7 cellular contexts compared by ENCODE assay signal in genomic region chr16:68120496-68120895, GRCh38. TPM values are rescaled to one million over a fixed set of nuclear protein-coding genes. Genes with fewer than 3 reads are reported as not detected.
A peak's percentile ranks its signal among the peaks of the same experiment; 100 is the strongest.
DNase-seq lines count a peak whose midpoint lies in the region; ATAC-seq, FAIRE-seq and TF ChIP-seq lines count a peak whose summit lies in the region.
"Not testable (repeated sequence)": the region's sequence is repeated elsewhere in the genome, so short reads cannot be mapped to it uniquely, and the experiment has no call there.

No MANE protein-coding gene starts in this region.

- not testable (repeated sequence) for H3K14ac ChIP-seq in H1 (ENCODE audit: insufficient read length)

- not testable (repeated sequence) for H3K18ac ChIP-seq in H1 (ENCODE audit: extremely low read depth, low read length)

- H3K4me2 ChIP-seq in H1 (ENCODE audit: insufficient read depth in 1 of 2, low read depth in 2 of 2, low read length in 2 of 2): not testable (repeated sequence)

- not testable (repeated sequence) for FAIRE-seq in H1 (lab: Jason Lieb, UNC)

- not testable (repeated sequence) for H2BK120ac ChIP-seq in H1 (replicated peaks; ENCODE audit: low read depth, low read length)

- not testable (repeated sequence) for H4K5ac ChIP-seq in H1 (ENCODE audit: insufficient read length, low read depth, low read length)

- H3K56ac ChIP-seq in H1 (replicated peaks; ENCODE audit: insufficient read length, low read depth, low read length): not testable (repeated sequence)

- ATAC-seq in T-cell (replicated peaks in 1 of 4); activated CD8-positive, alpha-beta T cell treated with anti-CD3 and anti-CD28 coated beads for 36 hours; activated naive CD8-positive, alpha-beta T cell treated with anti-CD3 and anti-CD28 coated beads, Interleukin-2, amount 50 U/mL, for 24 hours; naive B cell (ENCODE audit: low read depth in 2 of 2): not testable (repeated sequence)
- peak in 1 of 4 donors; percentile 35 for ATAC-seq in psoas muscle

- not testable (repeated sequence) for H3K23ac ChIP-seq in H1 (ENCODE audit: insufficient read length)

- peaks cover 0 to 73% of the 10 kb centered on the region in 2 experiments; a peak in 3 of 4 replicates for H3K79me2 ChIP-seq in H1 (ENCODE audit: control insufficient read depth in 1 of 2, insufficient read depth in 2 of 2, low read length in 2 of 2)

- not testable (repeated sequence) for TF ChIP-seq RAD21 in H1 (IDR thresholded peaks at IDR 0.05 in 1 of 2, conservative IDR thresholded peaks at IDR 0.05 in 1 of 2; ENCODE audit: low read depth in 2 of 2, low read length in 2 of 2)

- H2AK5ac ChIP-seq in H1 (ENCODE audit: low read depth, low read length): not testable (repeated sequence)

- peaks cover 50 to 82% (median 68%) of the 10 kb centered on the region in 4 donors for H3K4me1 Mint-ChIP-seq in CD4-positive, alpha-beta memory T cell
- H3K4me1 Mint-ChIP-seq in T-cell (peaks cover 80 to 82% (median 81%) of the 10 kb centered on the region in 3 donors), naive B cell (peaks cover 44 to 74% (median 54%) of the 10 kb centered on the region in 3 donors)
- H3K4me1 Mint-ChIP-seq in activated CD8-positive, alpha-beta T cell treated with anti-CD3 and anti-CD28 coated beads for 36 hours (ENCODE audit: low read depth): peaks cover 70% of the 10 kb centered on the region
- H3K4me1 Mint-ChIP-seq in activated naive CD8-positive, alpha-beta T cell treated with anti-CD3 and anti-CD28 coated beads, Interleukin-2, amount 50 U/mL, for 24 hours: peaks cover 73% of the 10 kb centered on the region

- not testable (repeated sequence) for TF ChIP-seq CTCF in activated CD8-positive, alpha-beta T cell treated with anti-CD3 and anti-CD28 coated beads for 36 hours (IDR thresholded peaks at IDR 0.05); H1 (IDR thresholded peaks at IDR 0.05; ENCODE audit: control extremely low read depth in 1 of 3, insufficient read depth in 1 of 3, low read depth in 1 of 3, low read length in 3 of 3); psoas muscle (IDR thresholded peaks at IDR 0.05)

- DNase-seq in CD4-positive, alpha-beta memory T cell; T-cell; activated CD8-positive, alpha-beta T cell treated with anti-CD3 and anti-CD28 coated beads for 36 hours; activated naive CD8-positive, alpha-beta T cell treated with anti-CD3 and anti-CD28 coated beads, Interleukin-2, amount 50 U/mL, for 24 hours; H1 (ENCODE audit: low read depth in 1 of 2, low spot score in 2 of 2); naive B cell; psoas muscle: not testable (repeated sequence)

- CTCF ChIA-PET in CD4-positive, alpha-beta memory T cell (lab: Charles Lee; ENCODE audit: partially characterized antibody): interaction anchor here (0.8 to 4.5 kb wide), 7 partner anchors 8 to 29 kb away, joined by 3 to 35 read pairs (median 5); no protein-coding TSS in a partner anchor
- CTCF ChIA-PET in T-cell (lab: Charles Lee) (interaction anchor here (0.6 to 2.9 kb wide), 5 partner anchors 17 to 245 kb away, joined by 3 to 16 read pairs (median 4); no protein-coding TSS in a partner anchor), H1 (lab: Charles Lee; ENCODE audit: partially characterized antibody) (interaction anchor here (0.8 to 1.8 kb wide), 3 partner anchors 26 to 109 kb away, joined by 3 to 8 read pairs (median 3); no protein-coding TSS in a partner anchor)
- CTCF ChIA-PET in activated CD8-positive, alpha-beta T cell treated with anti-CD3 and anti-CD28 coated beads for 36 hours (lab: Charles Lee): interaction anchor here (0.9 to 6.3 kb wide), 5 partner anchors 20 to 207 kb away, joined by 3 to 46 read pairs (median 3); partner anchors contain the start of gene NFATC3

- H4K20me1 ChIP-seq in H1 (replicated peaks in 1 of 2; ENCODE audit: control insufficient read depth in 1 of 2, insufficient read depth in 2 of 2, low read length in 2 of 2): not testable (repeated sequence)

- peak overlapping the region in 4 of 7 donors; percentile 33 to 73 (median 41) for H3K27ac Mint-ChIP-seq in CD4-positive, alpha-beta memory T cell
- H3K27ac Mint-ChIP-seq in T-cell (peak overlapping the region; percentile 31 to 48), naive B cell (peak overlapping the region in 5 of 6 donors; percentile 44 to 96 (median 84))
- H3K27ac Mint-ChIP-seq in activated CD8-positive, alpha-beta T cell treated with anti-CD3 and anti-CD28 coated beads for 36 hours: peak overlapping the region; percentile 36
- peak overlapping the region; percentile 28 for H3K27ac Mint-ChIP-seq in activated naive CD8-positive, alpha-beta T cell treated with anti-CD3 and anti-CD28 coated beads, Interleukin-2, amount 50 U/mL, for 24 hours

- WGBS in H1 (ENCODE audit: extremely low coverage in 1 of 2, insufficient coverage in 1 of 2, insufficient read length in 1 of 2, insufficient replicate concordance in 2 of 2, low coverage in 1 of 2, low lambda C conversion rate in 2 of 2, missing lambda C conversion rate in 1 of 2), 2 experiments: 97% methylated on average over 5 of the region's 5 CpGs; no CpG with 5 or more reads in 1 of the 2 experiments
- 87 to 92% (median 88%) methylated on average over 5 of the region's 5 CpGs for WGBS in psoas muscle, 3 donors

- H3K79me1 ChIP-seq in H1 (ENCODE audit: low read depth, low read length): peaks cover 13% of the 10 kb centered on the region

- H3K23me2 ChIP-seq in H1 (ENCODE audit: low read depth, low read length): not testable (repeated sequence)

- not testable (repeated sequence) for H3K36me3 ChIP-seq in CD4-positive, alpha-beta memory T cell (ENCODE audit: insufficient read depth, low read length); H1 (ENCODE audit: control insufficient read depth in 2 of 4, insufficient read depth in 4 of 4, low read length in 3 of 4); psoas muscle (ENCODE audit: insufficient read depth in 1 of 2, low read depth in 1 of 2)

- not testable (repeated sequence) for H3K27me3 ChIP-seq in CD4-positive, alpha-beta memory T cell (ENCODE audit: insufficient read depth, low read length); H1 (replicated peaks in 1 of 4; ENCODE audit: control insufficient read depth in 3 of 4, extremely low read depth in 1 of 4, insufficient read depth in 3 of 4, low read length in 3 of 4); psoas muscle (ENCODE audit: insufficient read depth in 3 of 3, low read length in 2 of 3)

- not testable (repeated sequence) for H2BK5ac ChIP-seq in H1 (ENCODE audit: low read depth, low read length)

- not testable (repeated sequence) for H3K9me3 ChIP-seq in CD4-positive, alpha-beta memory T cell (ENCODE audit: control insufficient read depth in 1 of 2, low read length in 2 of 2); H1 (ENCODE audit: insufficient read depth in 2 of 2, low read depth in 1 of 2, low read length in 1 of 2); psoas muscle

- not testable (repeated sequence) for H3K4me3 ChIP-seq in CD4-positive, alpha-beta memory T cell (ENCODE audit: low read length in 2 of 2); H1 (ENCODE audit: extremely low read depth in 1 of 4, insufficient read depth in 2 of 4, low read depth in 3 of 4, low read length in 4 of 4); psoas muscle

- not testable (repeated sequence) for H2BK12ac ChIP-seq in H1 (ENCODE audit: low read depth, low read length)

- H2BK15ac ChIP-seq in H1 (ENCODE audit: low read length): not testable (repeated sequence)

- H3K27me3 Mint-ChIP-seq in CD4-positive, alpha-beta memory T cell; T-cell; activated CD8-positive, alpha-beta T cell treated with anti-CD3 and anti-CD28 coated beads for 36 hours; activated naive CD8-positive, alpha-beta T cell treated with anti-CD3 and anti-CD28 coated beads, Interleukin-2, amount 50 U/mL, for 24 hours; naive B cell: not testable (repeated sequence)

- not testable (repeated sequence) for H3K4ac ChIP-seq in H1 (replicated peaks; ENCODE audit: insufficient read length, low read depth, low read length)

- H3K36me3 Mint-ChIP-seq in CD4-positive, alpha-beta memory T cell: peaks cover 7 to 16% of the 10 kb centered on the region in 2 donors
- H3K36me3 Mint-ChIP-seq in T-cell: peaks cover 14% of the 10 kb centered on the region
- H3K36me3 Mint-ChIP-seq in activated CD8-positive, alpha-beta T cell treated with anti-CD3 and anti-CD28 coated beads for 36 hours (ENCODE audit: low read depth): peaks cover 26% of the 10 kb centered on the region
- peaks cover 20% of the 10 kb centered on the region for H3K36me3 Mint-ChIP-seq in activated naive CD8-positive, alpha-beta T cell treated with anti-CD3 and anti-CD28 coated beads, Interleukin-2, amount 50 U/mL, for 24 hours (ENCODE audit: low read depth)
- H3K36me3 Mint-ChIP-seq in naive B cell: not testable (repeated sequence)

- not testable (repeated sequence) for H3K27ac ChIP-seq in CD4-positive, alpha-beta memory T cell (ENCODE audit: low read depth, low read length); H1 (ENCODE audit: low read depth, low read length)
- H3K27ac ChIP-seq in psoas muscle: peak overlapping the region; percentile 13

- not testable (repeated sequence) for H2AFZ ChIP-seq in H1 (ENCODE audit: low read length)

- H2BK20ac ChIP-seq in H1 (ENCODE audit: low read length): not testable (repeated sequence)

- not testable (repeated sequence) for TF ChIP-seq EP300 in H1 (IDR thresholded peaks at IDR 0.05; ENCODE audit: borderline replicate concordance in 1 of 2, low read depth in 2 of 2, low read length in 2 of 2)

- H3K9ac ChIP-seq in H1 (replicated peaks in 1 of 4; ENCODE audit: extremely low read depth in 1 of 4, low read depth in 3 of 4, low read length in 3 of 4): not testable (repeated sequence)

- not testable (repeated sequence) for H3K9me3 Mint-ChIP-seq in CD4-positive, alpha-beta memory T cell; T-cell; activated CD8-positive, alpha-beta T cell treated with anti-CD3 and anti-CD28 coated beads for 36 hours; activated naive CD8-positive, alpha-beta T cell treated with anti-CD3 and anti-CD28 coated beads, Interleukin-2, amount 50 U/mL, for 24 hours; naive B cell

- peaks cover 81% of the 10 kb centered on the region for H3K4me1 ChIP-seq in CD4-positive, alpha-beta memory T cell (ENCODE audit: insufficient read depth, low read length)
- H3K4me1 ChIP-seq in H1 (replicated peaks in 1 of 4; ENCODE audit: control insufficient read depth in 3 of 4, insufficient read depth in 4 of 4, low read length in 3 of 4): not testable (repeated sequence)
- peaks cover 33% of the 10 kb centered on the region for H3K4me1 ChIP-seq in psoas muscle

- TF ChIP-seq POLR2A in H1 (IDR thresholded peaks at IDR 0.05; ENCODE audit: control extremely low read depth in 1 of 2, low read depth in 2 of 2, low read length in 2 of 2): not testable (repeated sequence)

- not testable (repeated sequence) for H4K91ac ChIP-seq in H1 (replicated peaks; ENCODE audit: insufficient read length, low read length)

- POLR2A ChIA-PET in CD4-positive, alpha-beta memory T cell (lab: Charles Lee; ENCODE audit: partially characterized antibody): interaction anchor here (1.0 kb wide), 2 partner anchors 12 to 91 kb away, joined by 3 read pairs; no protein-coding TSS in a partner anchor
- POLR2A ChIA-PET in T-cell (lab: Charles Lee) (interaction anchor here (0.6 kb wide), 3 partner anchors 180 to 1149 kb away, joined by 3 to 4 read pairs (median 3); no protein-coding TSS in a partner anchor), H1 (lab: Charles Lee; ENCODE audit: partially characterized antibody) (interaction anchor here (1.2 kb wide), 1 partner anchor 35 kb away, joined by 3 read pairs; no protein-coding TSS in a partner anchor)
- POLR2A ChIA-PET in activated CD8-positive, alpha-beta T cell treated with anti-CD3 and anti-CD28 coated beads for 36 hours (lab: Charles Lee): interaction anchor here (0.7 to 1.7 kb wide), 2 partner anchors 20 to 34 kb away, joined by 4 read pairs; no protein-coding TSS in a partner anchor

- intact Hi-C loops in CD4-positive, alpha-beta memory T cell (cut with micrococcal nuclease); activated CD8-positive, alpha-beta T cell treated with anti-CD3 and anti-CD28 coated beads for 36 hours (cut with micrococcal nuclease); psoas muscle (cut with DNase I): not testable (repeated sequence)

- peak overlapping the region in 5 of 8 donors; percentile 31 to 47 (median 36) for H3K4me3 Mint-ChIP-seq in CD4-positive, alpha-beta memory T cell
- H3K4me3 Mint-ChIP-seq in T-cell (peak overlapping the region in 1 of 3 donors; percentile 35), naive B cell (peak overlapping the region in 7 of 8 donors; percentile 48 to 88 (median 79))
- not testable (repeated sequence) for H3K4me3 Mint-ChIP-seq in activated CD8-positive, alpha-beta T cell treated with anti-CD3 and anti-CD28 coated beads for 36 hours; activated naive CD8-positive, alpha-beta T cell treated with anti-CD3 and anti-CD28 coated beads, Interleukin-2, amount 50 U/mL, for 24 hours

- H4K8ac ChIP-seq in H1 (ENCODE audit: extremely low read depth, insufficient read depth, low read length): not testable (repeated sequence)

RNA-seq across cellular contexts. Expression of gene NFATC3, which starts 35.3 kb away (rescaled TPM):
- total RNA-seq in CD4-positive, alpha-beta memory T cell: 100 to 1,000 TPM; 127 to 134 TPM
- 10 to 100 TPM; 76.5 to 94.9 TPM for polyA plus RNA-seq in CD4-positive, alpha-beta memory T cell
- total RNA-seq in T-cell (100 to 1,000 TPM; 111 to 144 (median 116) TPM), psoas muscle (10 to 100 TPM; 40.8 to 53.5 (median 44.0) TPM)
- total RNA-seq in activated CD8-positive, alpha-beta T cell treated with anti-CD3 and anti-CD28 coated beads for 36 hours: 100 to 1,000 TPM; 102 to 104 TPM
- 30.2 and 34.5 TPM in 2 replicates for total RNA-seq in H1 (2021; fragmentation: NEBNext Ultra II Directional; extraction: Animal tissue kit (Norgen Biotek cat#: 25700))
- polyA plus RNA-seq in H1 (2011; rRNA removed) (12.0 and 17.6 TPM in 2 replicates), naive B cell (ENCODE audit: low read depth in 6 of 6) (100 to 1,000 TPM in 2 of 6 donors, 10 to 100 TPM in 4; 74.8 to 147 (median 96.7) TPM), psoas muscle (10 to 100 TPM in 2 of 3 donors, 1 to 10 TPM in 1; 9.8 to 43.1 (median 17.3) TPM)
- polyA plus RNA-seq in H1 (2011; cell fraction: cytosol; rRNA removed): 12.8 TPM
- polyA plus RNA-seq in H1 (2011; cell fraction: nucleus; rRNA removed): 15.0 TPM
- polyA plus RNA-seq in H1 (2012, experiment 1 of 2): 10.3 to 13.5 TPM (median 10.7 TPM) in 4 replicates
- polyA plus RNA-seq in H1 (2012, experiment 2 of 2): 2.0 TPM
- polyA plus RNA-seq in H1 (2013, experiment 1 of 2): 16.8 TPM
- 17.3 TPM for polyA plus RNA-seq in H1 (2013, experiment 2 of 2)
- 62.0 and 80.7 TPM in 2 replicates for polyA minus RNA-seq in H1 (2011; rRNA and poly(A)+ RNA removed)
- 26.1 TPM for polyA minus RNA-seq in H1 (2011; cell fraction: cytosol; rRNA and poly(A)+ RNA removed)
- polyA minus RNA-seq in H1 (2011; cell fraction: nucleus; rRNA and poly(A)+ RNA removed): 43.2 TPM

Comparison
In these comparisons a context has a peak if more than half of its experiments do, and no peak if none do; other contexts are left out.
1. H3K27ac Mint-ChIP-seq: peak in every context shown above with its lines; median percentile 84 in naive B cell; 41 in CD4-positive, alpha-beta memory T cell; 40 in T-cell; 36 in activated CD8-positive, alpha-beta T cell treated with anti-CD3 and anti-CD28 coated beads for 36 hours; 28 in activated naive CD8-positive, alpha-beta T cell treated with anti-CD3 and anti-CD28 coated beads, Interleukin-2, amount 50 U/mL, for 24 hours.